Comparison of ENCODE assay signal across 22 cellular contexts in genomic region chr18:32355896-32356295, GRCh38.
DNase-seq lines count a peak whose midpoint lies in the region; TF ChIP-seq lines count a peak whose summit lies in the region.
"Had no signal": no experiment of that assay in that cellular context is flagged by ENCODE, and none has a peak within 500 bp of the region (broad histone marks: within the 10 kb centered on the region; RNA-seq: fewer than 3 reads in every experiment).

No MANE protein-coding gene starts in this region.

- no peaks in the 10 kb centered on the region for H3K9me3 Mint-ChIP-seq in nephron
- H3K9me3 Mint-ChIP-seq: activated naive CD4-positive, alpha-beta T cell treated with anti-CD3 and anti-CD28 coated beads, Interleukin-2, amount 50 U/mL, for 72 hours; activated T-cell treated with anti-CD3 and anti-CD28 coated beads, Interleukin-2, amount 50 U/mL, for 4 hours had no signal

- no peak overlapping the region for H3K27ac ChIP-seq in fibroblast of lung (ENCODE audit: insufficient read depth, low read length)
- H3K27ac ChIP-seq in dorsolateral prefrontal cortex = peak overlapping the region in 1 of 59 donors; percentile 2
- H3K27ac ChIP-seq: gastrocnemius medialis, ovary, uterus had no signal

- H3K79me2 ChIP-seq in fibroblast of lung (ENCODE audit: control insufficient read depth, insufficient read depth, low read length) = no peaks in the 10 kb centered on the region

- H3K27me3 ChIP-seq in fibroblast of lung (ENCODE audit: control insufficient read depth, insufficient read depth, low read length) (no peaks in the 10 kb centered on the region), dorsolateral prefrontal cortex (no peaks in the 10 kb centered on the region), H7 (ENCODE audit: control insufficient read depth, insufficient read depth, low read length) (no peaks in the 10 kb centered on the region)
- H3K27me3 ChIP-seq: gastrocnemius medialis, ovary, uterus had no signal

- no peaks in the 10 kb centered on the region for H3K9me3 ChIP-seq in fibroblast of lung (ENCODE audit: control insufficient read depth, insufficient read depth, low read depth, low read length)
- H3K9me3 ChIP-seq: gastrocnemius medialis, ovary, uterus had no signal

- no peaks in the 10 kb centered on the region for H3K27me3 Mint-ChIP-seq in nephron (ENCODE audit: low read depth)

- H3K4me1 ChIP-seq in fibroblast of lung (ENCODE audit: control insufficient read depth, extremely low read depth, insufficient read depth, low read length) = no peaks in the 10 kb centered on the region

- no peak overlapping the region for H3K9ac ChIP-seq in fibroblast of lung (ENCODE audit: insufficient read depth, low read length)

- no peaks in the 10 kb centered on the region for H3K36me3 Mint-ChIP-seq in nephron (ENCODE audit: low read depth)
- H3K36me3 Mint-ChIP-seq: activated naive CD4-positive, alpha-beta T cell treated with anti-CD3 and anti-CD28 coated beads, Interleukin-2, amount 50 U/mL, for 72 hours had no signal

- no peak overlapping the region for H3K4me3 ChIP-seq in AG10803 (ENCODE audit: low read length)
- no peak overlapping the region for H3K4me3 ChIP-seq in fibroblast of lung (replicated peaks in 1 of 4; ENCODE audit: control extremely low read depth in 1 of 4, insufficient read depth in 1 of 4, low read depth in 3 of 4, low read length in 4 of 4)
- H3K4me3 ChIP-seq in dorsolateral prefrontal cortex = no peak overlapping the region
- no peak overlapping the region for H3K4me3 ChIP-seq in H7 (ENCODE audit: insufficient read depth, low read depth, low read length)
- H3K4me3 ChIP-seq: gastrocnemius medialis, ovary, uterus had no signal

- intact Hi-C loops in dorsolateral prefrontal cortex (cut with DNase I) = loop anchor here in 1 of 2 donors (10.0 kb wide), 1 partner anchor 119 kb away; the partner anchor contains the start of gene GAREM1

- no peak overlapping the region for H3K4me3 Mint-ChIP-seq in nephron
- H3K4me3 Mint-ChIP-seq: activated T-cell treated with anti-CD3 and anti-CD28 coated beads, Interleukin-2, amount 50 U/mL, for 4 hours had no signal

- peak; percentile 79 for DNase-seq in AG10803 (ENCODE audit: low read depth)
- peak; percentile 68 for DNase-seq in amniotic epithelial cell (ENCODE audit: low read depth)
- DNase-seq in fibroblast of lung (ENCODE audit: low read depth in 2 of 2) = peak; percentile 75 to 83
- no peak for DNase-seq in NCI-H1930 (lab: John Stamatoyannopoulos, UW)
- DNase-seq in dorsolateral prefrontal cortex = no peak
- no peak for DNase-seq in mesenteric fat pad (ENCODE audit: low spot score)
- no peak for DNase-seq in H7
- DNase-seq: activated CD4-positive, alpha-beta T cell treated with anti-CD3 and anti-CD28 coated beads, Interleukin-2, amount 50 U/mL, for 48 hours; activated T-cell treated with anti-CD3 and anti-CD28 coated beads, Interleukin-2, amount 50 U/mL, for 4 hours; caudate nucleus; effector CD8-positive, alpha-beta T cell; gastrocnemius medialis; Karpas-422; NCI-H1417; NCI-H2171; NCI-H69; ovary; Right ventricle myocardium superior; stimulated activated CD4-positive, alpha-beta T cell treated with anti-CD3 and anti-CD28 coated beads, Interleukin-2, amount 100 ng/mL, for 48 hours; uterus had no signal

- H3K4me1 Mint-ChIP-seq in nephron = peaks cover 30% of the 10 kb centered on the region

- peak overlapping the region in 2 of 3 experiments; percentile 17 to 37 for H3K27ac Mint-ChIP-seq in nephron
- H3K27ac Mint-ChIP-seq: activated naive CD4-positive, alpha-beta T cell treated with anti-CD3 and anti-CD28 coated beads, Interleukin-2, amount 50 U/mL, for 72 hours had no signal

- no peak overlapping the region for H2AFZ ChIP-seq in fibroblast of lung (ENCODE audit: low read length)

- no peak for TF ChIP-seq CTCF in AG10803 (conservative IDR thresholded peaks at IDR 0.05; ENCODE audit: low read length)
- TF ChIP-seq CTCF in fibroblast of lung (conservative IDR thresholded peaks at IDR 0.05 in 1 of 2, IDR thresholded peaks at IDR 0.05 in 1 of 2; ENCODE audit: low read depth in 1 of 2, low read length in 2 of 2) = no peak
- TF ChIP-seq CTCF in nephron (IDR thresholded peaks at IDR 0.05; ENCODE audit: unreplicated experiment in 3 of 3) = no peak
- TF ChIP-seq CTCF in dorsolateral prefrontal cortex (IDR thresholded peaks at IDR 0.05 in 54 of 56, conservative IDR thresholded peaks at IDR 0.05 in 2 of 56; ENCODE audit: low read depth in 1 of 56, partially characterized antibody in 56 of 56) = no peak

- peak overlapping the region; percentile 30 for H3K4me2 ChIP-seq in fibroblast of lung (ENCODE audit: extremely low read depth, insufficient read depth, low read length)

- H4K20me1 ChIP-seq in fibroblast of lung (ENCODE audit: control insufficient read depth, extremely low read depth, insufficient read depth, low read length) = no peaks in the 10 kb centered on the region

- no peaks in the 10 kb centered on the region for H3K36me3 ChIP-seq in fibroblast of lung (ENCODE audit: control insufficient read depth, insufficient read depth, low read length)
- no peaks in the 10 kb centered on the region for H3K36me3 ChIP-seq in H7 (replicated peaks; ENCODE audit: control insufficient read depth, insufficient read depth, low read length)
- H3K36me3 ChIP-seq: gastrocnemius medialis, ovary, uterus had no signal

Comparison
In these comparisons a context has a peak if more than half of its experiments do, and no peak if none do; other contexts are left out.
1. DNase-seq: peak in AG10803 (single experiment), amniotic epithelial cell (single experiment) and fibroblast of lung (2 of 2); none in NCI-H1930 (0 of 2), dorsolateral prefrontal cortex (0 of 10), mesenteric fat pad (single experiment) and H7 (single experiment).